Comparison of ENCODE assay signal across 8 cellular contexts in the genomic region with DNA sequence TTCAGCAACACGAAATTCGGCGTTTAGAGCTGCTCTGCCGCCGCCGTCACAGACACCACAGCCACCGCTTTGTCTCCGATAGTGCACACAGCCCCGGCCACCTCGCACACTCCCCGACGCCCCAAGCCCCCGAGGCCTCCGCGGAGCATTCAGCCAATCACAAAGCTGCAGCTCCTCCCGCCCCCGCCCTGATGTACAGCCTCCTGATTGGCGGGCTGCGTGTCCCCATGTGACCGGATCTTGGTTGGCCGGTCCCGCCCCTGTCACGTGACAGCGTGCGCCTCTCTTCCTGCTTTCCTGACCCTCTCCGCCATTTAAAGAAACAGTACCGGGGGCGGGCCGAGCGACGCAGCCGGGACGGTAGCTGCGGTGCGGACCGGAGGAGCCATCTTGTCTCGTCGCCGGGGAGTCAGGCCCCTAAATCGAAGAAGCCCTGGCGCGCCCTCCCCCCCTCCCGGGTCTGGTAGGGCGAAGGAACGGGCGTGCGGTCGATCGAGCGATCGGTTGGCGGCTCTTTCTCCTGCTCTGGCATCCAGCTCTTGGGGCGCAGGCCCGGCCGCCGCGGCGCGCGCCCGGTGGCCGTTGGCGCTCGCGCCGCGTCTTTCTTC. TPM values are rescaled to one million over a fixed set of nuclear protein-coding genes. Genes with fewer than 3 reads are reported as not detected.
A peak's percentile ranks its signal among the peaks of the same experiment; 100 is the strongest.
DNase-seq lines count a peak whose midpoint lies in the region; ATAC-seq and TF ChIP-seq lines count a peak whose summit lies in the region.

Gene TUG1 (plus strand): TSS at position 342 of the 608 bp plus-strand sequence.

- DNase-seq in BJ (ENCODE audit: low read depth): peak; percentile 87
- peak; percentile 99 for DNase-seq in NCI-H69 (lab: John Stamatoyannopoulos, UW)
- DNase-seq in activated CD4-positive, alpha-beta T cell treated with anti-CD3 and anti-CD28 coated beads, Interleukin-2, amount 50 U/mL, for 1 hour: peak; percentile 96
- DNase-seq in dedifferentiated amniotic fluid mesenchymal stem cell (ENCODE audit: extremely low spot score): peak; percentile 99
- DNase-seq in left kidney (ENCODE audit: low read depth, low spot score): peak; percentile 100
- peak; percentile 97 to 98 for DNase-seq in stimulated activated CD4-positive, alpha-beta T cell treated with anti-CD3 and anti-CD28 coated beads, Interleukin-2, amount 100 ng/mL, for 24 hours

- no peak for TF ChIP-seq CTCF in BJ (IDR thresholded peaks at IDR 0.05; ENCODE audit: insufficient read depth, low read depth, low read length)

- CTCF ChIA-PET in BJ (lab: Yijun Ruan, JAX): interaction anchor here (0.6 to 5.0 kb wide), 7 partner anchors 18 to 138 kb away, joined by 3 to 29 read pairs (median 4); partner anchors contain the start of genes SELENOM and SMTN

- H3K36me3 ChIP-seq in BJ (ENCODE audit: control insufficient read depth, insufficient read depth, low read length): peaks cover 7% of the 10 kb centered on the region

- ATAC-seq in GM19328 (IDR thresholded peaks at IDR 0.05; ENCODE audit: unreplicated experiment): peak; percentile 83
- peak; percentile 72 for ATAC-seq in HG03520 (IDR thresholded peaks at IDR 0.05; ENCODE audit: unreplicated experiment)

- POLR2A ChIA-PET in BJ (lab: Charles Lee): interaction anchor here (0.6 to 1.8 kb wide), 3 partner anchors 68 to 113 kb away, joined by 3 to 4 read pairs (median 3); partner anchors contain the start of gene SMTN

- no peaks in the 10 kb centered on the region for H3K27me3 ChIP-seq in BJ (ENCODE audit: control insufficient read depth, insufficient read depth, low read length)

- H3K4me3 ChIP-seq in BJ (ENCODE audit: low read depth, low read length): peak within 1 kb of the TSS; percentile 83

RNA-seq across cellular contexts. Expression of gene TUG1, which starts in this region (rescaled TPM):
- 63.7 and 105 TPM in 2 replicates for polyA plus RNA-seq in BJ (2011; rRNA removed)
- 25.6 and 33.5 TPM in 2 replicates for polyA minus RNA-seq in BJ (2011; rRNA and poly(A)+ RNA removed)

Comparison
In these comparisons a context has a peak if more than half of its experiments do, and no peak if none do; other contexts are left out.
1. Peak in every context shown above with its lines: DNase-seq, ATAC-seq and H3K4me3 ChIP-seq.